Comparison of ENCODE assay signal across 8 cellular contexts in the genomic region with DNA sequence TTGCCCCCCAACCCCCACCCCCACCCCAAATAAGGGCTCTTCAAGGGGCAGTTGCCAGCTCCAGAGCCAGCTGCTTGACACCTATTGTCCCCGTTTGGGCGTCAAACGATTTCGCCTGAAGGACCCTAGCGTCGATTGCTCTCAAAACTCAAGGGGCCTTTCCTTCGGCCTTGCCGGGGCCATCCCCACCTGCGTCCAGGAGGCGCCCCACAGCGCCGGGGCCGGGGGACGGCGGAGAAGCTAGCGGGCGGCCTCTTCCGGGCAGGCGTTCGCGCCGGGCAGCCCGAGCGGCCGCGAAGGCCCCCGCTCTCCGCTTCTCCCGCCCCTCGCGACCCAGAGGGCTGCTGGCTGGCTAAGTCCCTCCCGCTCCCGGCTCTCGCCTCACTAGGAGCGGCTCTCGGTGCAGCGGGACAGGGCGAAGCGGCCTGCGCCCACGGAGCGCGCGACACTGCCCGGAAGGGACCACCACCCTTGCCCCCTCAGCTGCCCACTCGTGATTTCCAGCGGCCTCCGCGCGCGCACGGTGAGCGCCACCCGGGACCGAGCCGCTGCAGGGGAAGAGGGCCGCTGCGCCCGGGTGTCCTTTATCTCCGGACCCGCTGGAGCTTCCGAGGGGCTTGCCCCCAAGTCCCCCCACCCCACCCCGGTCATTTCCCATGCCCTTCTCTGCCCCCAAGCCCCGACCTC. TPM values are rescaled to one million over a fixed set of nuclear protein-coding genes. Genes with fewer than 3 reads are reported as not detected.
A peak's percentile ranks its signal among the peaks of the same experiment; 100 is the strongest.
DNase-seq lines count a peak whose midpoint lies in the region; TF ChIP-seq lines count a peak whose summit lies in the region.

A gene with protein sequence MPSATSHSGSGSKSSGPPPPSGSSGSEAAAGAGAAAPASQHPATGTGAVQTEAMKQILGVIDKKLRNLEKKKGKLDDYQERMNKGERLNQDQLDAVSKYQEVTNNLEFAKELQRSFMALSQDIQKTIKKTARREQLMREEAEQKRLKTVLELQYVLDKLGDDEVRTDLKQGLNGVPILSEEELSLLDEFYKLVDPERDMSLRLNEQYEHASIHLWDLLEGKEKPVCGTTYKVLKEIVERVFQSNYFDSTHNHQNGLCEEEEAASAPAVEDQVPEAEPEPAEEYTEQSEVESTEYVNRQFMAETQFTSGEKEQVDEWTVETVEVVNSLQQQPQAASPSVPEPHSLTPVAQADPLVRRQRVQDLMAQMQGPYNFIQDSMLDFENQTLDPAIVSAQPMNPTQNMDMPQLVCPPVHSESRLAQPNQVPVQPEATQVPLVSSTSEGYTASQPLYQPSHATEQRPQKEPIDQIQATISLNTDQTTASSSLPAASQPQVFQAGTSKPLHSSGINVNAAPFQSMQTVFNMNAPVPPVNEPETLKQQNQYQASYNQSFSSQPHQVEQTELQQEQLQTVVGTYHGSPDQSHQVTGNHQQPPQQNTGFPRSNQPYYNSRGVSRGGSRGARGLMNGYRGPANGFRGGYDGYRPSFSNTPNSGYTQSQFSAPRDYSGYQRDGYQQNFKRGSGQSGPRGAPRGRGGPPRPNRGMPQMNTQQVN (plus strand): TSS at position 383 of the 687 bp plus-strand sequence. CDS start 690 bp downstream, outside the sequence.

- TF ChIP-seq CTCF in HFF-Myc (IDR thresholded peaks at IDR 0.05; ENCODE audit: low read depth, low read length, missing control alignments) = no peak
- no peak for TF ChIP-seq CTCF in NB4 (IDR thresholded peaks at IDR 0.05; ENCODE audit: low read depth, low read length)

- no peaks in the 10 kb centered on the region for H3K9me3 Mint-ChIP-seq in activated naive CD4-positive, alpha-beta T cell treated with anti-CD3 and anti-CD28 coated beads for 36 hours

- H3K27ac Mint-ChIP-seq in activated naive CD4-positive, alpha-beta T cell treated with anti-CD3 and anti-CD28 coated beads for 36 hours = peak within 1 kb of the TSS; percentile 97

- peak within 1 kb of the TSS; percentile 97 for H3K27ac ChIP-seq in substantia nigra (ENCODE audit: low read depth, low read length, poor library complexity, severe bottlenecking)

- H3K27me3 Mint-ChIP-seq in activated naive CD4-positive, alpha-beta T cell treated with anti-CD3 and anti-CD28 coated beads for 36 hours (ENCODE audit: low read depth) = no peaks in the 10 kb centered on the region

- H3K4me3 ChIP-seq in HFF-Myc (replicated peaks; ENCODE audit: low read depth, low read length) (peak within 1 kb of the TSS; percentile 95), NB4 (ENCODE audit: low read depth, low read length) (peak within 1 kb of the TSS; percentile 86)

- peaks cover 23% of the 10 kb centered on the region for H3K36me3 Mint-ChIP-seq in activated naive CD4-positive, alpha-beta T cell treated with anti-CD3 and anti-CD28 coated beads for 36 hours (ENCODE audit: low read depth)

- intact Hi-C loops in activated naive CD4-positive, alpha-beta T cell treated with anti-CD3 and anti-CD28 coated beads for 36 hours (cut with micrococcal nuclease) = loop anchor here (1.0 to 10.0 kb wide), 12 partner anchors 36 to 794 kb away; a partner anchor contains a TSS

- peaks cover 14% of the 10 kb centered on the region for H3K4me1 Mint-ChIP-seq in activated naive CD4-positive, alpha-beta T cell treated with anti-CD3 and anti-CD28 coated beads for 36 hours (ENCODE audit: low read depth)

- peak; percentile 78 for TF ChIP-seq POLR2A in NB4 (IDR thresholded peaks at IDR 0.05; ENCODE audit: extremely low read depth, insufficient read length)

- peak within 1 kb of the TSS; percentile 96 for H3K4me3 Mint-ChIP-seq in activated naive CD4-positive, alpha-beta T cell treated with anti-CD3 and anti-CD28 coated beads for 36 hours

- peak; percentile 52 for DNase-seq in GF-D8 (lab: John Stamatoyannopoulos, UW)
- peak; percentile 59 for DNase-seq in HFF-Myc (ENCODE audit: extremely low read depth, low read depth)
- DNase-seq in NB4 (ENCODE audit: low read depth) = peak; percentile 97
- DNase-seq in SK-N-DZ (ENCODE audit: low spot score) = peak; percentile 97
- peak; percentile 86 for DNase-seq in activated naive CD4-positive, alpha-beta T cell treated with anti-CD3 and anti-CD28 coated beads for 36 hours
- peak; percentile 94 for DNase-seq in germinal center (ENCODE audit: low spot score)
- DNase-seq in non-pigmented ciliary epithelial cell (ENCODE audit: low read depth) = peak; percentile 44
- DNase-seq in substantia nigra (lab: John Stamatoyannopoulos, UW) = peak; percentile 34 to 93 (median 83)

- CTCF ChIA-PET in activated naive CD4-positive, alpha-beta T cell treated with anti-CD3 and anti-CD28 coated beads for 36 hours (lab: Charles Lee) = interaction anchor here (1.1 kb wide), 1 partner anchor 55 kb away, joined by 3 read pairs; no protein-coding TSS in a partner anchor

RNA-seq across cellular contexts. Expression of the gene that starts here (rescaled TPM):
- polyA plus RNA-seq in SK-N-DZ (2014; cell fraction: cytosol; rRNA removed) = 153 and 161 TPM in 2 replicates
- polyA plus RNA-seq in SK-N-DZ (2014; cell fraction: nucleus; rRNA removed) = 102 and 145 TPM in 2 replicates
- total RNA-seq in activated naive CD4-positive, alpha-beta T cell treated with anti-CD3 and anti-CD28 coated beads for 36 hours = 100 to 1,000 TPM; 274 to 289 TPM

Comparison
In these comparisons a context has a peak if more than half of its experiments do, and no peak if none do; other contexts are left out.
1. Peak in every context shown above with its lines: DNase-seq, H3K4me3 ChIP-seq and H3K27ac ChIP-seq.
2. DNase-seq: peak in every context shown above with its lines; median percentile 97 in NB4; 97 in SK-N-DZ; 94 in germinal center; 86 in activated naive CD4-positive, alpha-beta T cell treated with anti-CD3 and anti-CD28 coated beads for 36 hours; 83 in substantia nigra; 59 in HFF-Myc; 52 in GF-D8; 44 in non-pigmented ciliary epithelial cell.